ENCODE assay signal across 8 cellular contexts in the genomic region with DNA sequence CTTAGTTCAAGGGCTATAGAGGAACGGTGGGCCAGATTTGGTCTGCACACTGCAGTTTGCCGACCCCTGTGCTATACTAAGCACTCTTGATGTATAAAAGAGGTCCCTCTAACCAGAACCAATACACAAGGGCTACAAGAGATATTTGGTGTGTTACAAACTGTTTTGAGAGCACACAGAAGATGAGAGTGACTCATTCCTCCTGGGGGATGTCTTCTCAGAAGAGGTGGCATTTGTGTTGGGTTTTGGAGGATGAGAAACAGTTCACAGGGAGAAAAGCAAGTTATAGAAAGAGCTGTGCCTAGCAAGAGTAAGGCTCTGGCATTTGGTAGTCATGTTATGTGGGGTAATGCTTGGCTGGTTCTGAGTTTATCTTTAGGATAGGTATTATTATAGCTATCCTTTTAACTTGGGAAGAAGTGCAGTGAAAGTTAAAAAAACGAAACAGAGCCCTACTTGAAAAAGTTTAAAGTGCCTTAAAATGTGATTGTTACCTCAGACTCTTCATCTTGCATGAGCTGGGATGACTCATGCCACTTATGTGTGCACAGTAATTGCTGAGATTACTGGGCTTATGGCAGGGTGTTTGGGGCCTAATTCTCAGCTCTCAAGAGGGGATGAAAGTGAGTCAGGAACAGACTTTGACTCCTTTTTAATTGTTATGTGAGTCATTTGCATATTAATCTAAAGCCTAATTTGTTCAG.
A peak's percentile ranks its signal among the peaks of the same experiment; 100 is the strongest.
DNase-seq lines count a peak whose midpoint lies in the region; ATAC-seq, FAIRE-seq and TF ChIP-seq lines count a peak whose summit lies in the region.

No MANE protein-coding gene starts in this region.

- H3K9me3 Mint-ChIP-seq in activated naive CD8-positive, alpha-beta T cell (ENCODE audit: low read depth), result no peaks in the 10 kb centered on the region

- H2AFZ ChIP-seq in IMR-90 (replicated peaks; ENCODE audit: low read length, poor library complexity), result no peak overlapping the region

- H4K8ac ChIP-seq in IMR-90 (ENCODE audit: low read depth in 2 of 2, low read length in 2 of 2), result peak overlapping the region in 1 of 2 experiments; percentile 50; a peak in 1 of 4 replicates

- H3K4ac ChIP-seq in IMR-90 (ENCODE audit: low read depth, low read length), result no peak overlapping the region

- H3K18ac ChIP-seq in IMR-90 (ENCODE audit: low read depth, low read length), result peak overlapping the region; percentile 24

- TF ChIP-seq CTCF in IMR-90 (conservative IDR thresholded peaks at IDR 0.05; ENCODE audit: low read depth, low read length), result no peak
- TF ChIP-seq CTCF in pancreas (IDR thresholded peaks at IDR 0.05), result no peak
- TF ChIP-seq CTCF in heart left ventricle (IDR thresholded peaks at IDR 0.05), result no peak

- no peak overlapping the region for H3K9ac ChIP-seq in IMR-90 (ENCODE audit: low read depth, low read length)

- peak overlapping the region; percentile 8; the same call in 1 of the 2 replicates for H4K5ac ChIP-seq in IMR-90 (ENCODE audit: low read depth, low read length)

- H3K14ac ChIP-seq in IMR-90 (replicated peaks; ENCODE audit: low read depth, low read length), result no peak overlapping the region

- in situ Hi-C loops in IMR-90 (cut with MboI; ENCODE audit: low sequenced_read_pairs), result no loop called here

- H3K4me1 ChIP-seq in IMR-90 (ENCODE audit: control insufficient read depth, insufficient read depth, low read length) (peaks cover 9% of the 10 kb centered on the region), pancreas (no peaks in the 10 kb centered on the region), heart left ventricle (peaks cover 0 to 14% (median 0%) of the 10 kb centered on the region in 12 donors)

- TF ChIP-seq RAD21 in IMR-90 (IDR thresholded peaks at IDR 0.05; ENCODE audit: low read length), result no peak

- FAIRE-seq in pancreas (lab: Jason Lieb, UNC), result no peak

- no peaks in the 10 kb centered on the region for H4K20me1 ChIP-seq in IMR-90 (ENCODE audit: insufficient read depth, low read length)

- peak; percentile 42 for DNase-seq in IMR-90
- peak; percentile 91 for DNase-seq in renal cortical epithelial cell (ENCODE audit: low read depth)
- no peak for DNase-seq in pancreas
- no peak for DNase-seq in NCI-H1436 treated with DMSO at 0.1 percent for 48 hours (lab: John Stamatoyannopoulos, UW)
- no peak for DNase-seq in heart left ventricle
- no peak for DNase-seq in GDM1 (lab: John Stamatoyannopoulos, UW)

- no peaks in the 10 kb centered on the region for H3K79me1 ChIP-seq in IMR-90 (ENCODE audit: low read depth in 1 of 2, low read length in 2 of 2)

- H3K36me3 Mint-ChIP-seq in activated naive CD8-positive, alpha-beta T cell, result no peaks in the 10 kb centered on the region

- peaks cover 7% of the 10 kb centered on the region for H3K27me3 ChIP-seq in IMR-90 (ENCODE audit: control insufficient read depth, insufficient read depth, low read length)
- H3K27me3 ChIP-seq in pancreas, result no peaks in the 10 kb centered on the region
- H3K27me3 ChIP-seq in heart left ventricle, result no peaks in the 10 kb centered on the region

- H3K4me1 Mint-ChIP-seq in activated naive CD8-positive, alpha-beta T cell (ENCODE audit: low read depth), result peaks cover 16% of the 10 kb centered on the region

- H3K4me3 ChIP-seq in IMR-90 (ENCODE audit: insufficient read depth, low read depth, low read length), result no peak overlapping the region
- H3K4me3 ChIP-seq in pancreas, result no peak overlapping the region
- no peak overlapping the region for H3K4me3 ChIP-seq in heart left ventricle

- H2AK5ac ChIP-seq in IMR-90 (ENCODE audit: low read depth, low read length), result no peak overlapping the region

- H3K56ac ChIP-seq in IMR-90 (ENCODE audit: extremely low read depth, insufficient read depth, low read length), result no peak overlapping the region; the same call in 1 of the 2 replicates

- peak overlapping the region; percentile 21 for H2BK5ac ChIP-seq in IMR-90 (ENCODE audit: low read depth, low read length, poor library complexity, severe bottlenecking)

- H3K9me3 ChIP-seq in IMR-90 (ENCODE audit: control insufficient read depth, insufficient read depth, low read length) (no peaks in the 10 kb centered on the region), pancreas (no peaks in the 10 kb centered on the region), heart left ventricle (no peaks in the 10 kb centered on the region)

- CTCF ChIA-PET in IMR-90 (lab: Yijun Ruan, JAX), result no interaction called here

- H2BK120ac ChIP-seq in IMR-90 (ENCODE audit: low read depth, low read length), result peak overlapping the region; percentile 47; the same call in 1 of the 2 replicates

- no CpG with 5 or more reads among the region's 3 CpGs for WGBS in IMR-90 (ENCODE audit: extremely low coverage in 2 of 2, insufficient read length in 1 of 2), 2 experiments
- WGBS in pancreas, 2 donors, result 62 to 77% methylated on average over 3 of the region's 3 CpGs
- 70 to 77% (median 74%) methylated on average over 3 of the region's 3 CpGs for WGBS in heart left ventricle, 4 donors

- TF ChIP-seq POLR2A in IMR-90 (IDR thresholded peaks at IDR 0.05; ENCODE audit: low read depth, low read length), result no peak
- TF ChIP-seq POLR2A in heart left ventricle (IDR thresholded peaks at IDR 0.05), result no peak

- ATAC-seq in GM18511 (IDR thresholded peaks at IDR 0.05; ENCODE audit: unreplicated experiment), result peak; percentile 62
- ATAC-seq in IMR-90 (ENCODE audit: low read depth), result peak; percentile 55
- ATAC-seq in pancreas, result no peak
- ATAC-seq in heart left ventricle, result no peak

- POLR2A ChIA-PET in IMR-90 (lab: Charles Lee; ENCODE audit: unreplicated experiment), result no interaction called here

- H3K27me3 Mint-ChIP-seq in activated naive CD8-positive, alpha-beta T cell, result no peaks in the 10 kb centered on the region

- H3K4me2 ChIP-seq in IMR-90 (ENCODE audit: low read depth, low read length), result peak overlapping the region; percentile 87

- dilution Hi-C loops in IMR-90 (cut with HindIII; ENCODE audit: low sequenced_read_pairs, unreplicated experiment), result no loop called here

- no peaks in the 10 kb centered on the region for H3K9me1 ChIP-seq in IMR-90 (ENCODE audit: insufficient read depth, low read length)

- intact Hi-C loops in IMR-90 (cut with micrococcal nuclease), result no loop called here
- intact Hi-C loops in pancreas (cut with DNase I), result no loop called here
- intact Hi-C loops in heart left ventricle (cut with DNase I), result no loop called here

- no TSS peak for BruUV-seq in IMR-90 (replicated peaks; lab: Mats Ljungman, UMichigan)

- H3K36me3 ChIP-seq in IMR-90 (ENCODE audit: control insufficient read depth, insufficient read depth, low read length), result no peaks in the 10 kb centered on the region
- no peaks in the 10 kb centered on the region for H3K36me3 ChIP-seq in pancreas
- no peaks in the 10 kb centered on the region for H3K36me3 ChIP-seq in heart left ventricle

- H4K91ac ChIP-seq in IMR-90 (ENCODE audit: insufficient read depth, low read depth, low read length), result no peak overlapping the region

- peak overlapping the region; percentile 30 for H3K27ac Mint-ChIP-seq in activated naive CD8-positive, alpha-beta T cell

- H3K27ac ChIP-seq in IMR-90 (ENCODE audit: insufficient read depth, low read length) (peak overlapping the region; percentile 63; the same call in 1 of the 2 replicates), pancreas (no peak overlapping the region), heart left ventricle (no peak overlapping the region)

- H2BK20ac ChIP-seq in IMR-90 (ENCODE audit: low read depth, low read length), result no peak overlapping the region

- no peak overlapping the region for H3K23ac ChIP-seq in IMR-90 (ENCODE audit: low read depth, low read length)

- H2AK9ac ChIP-seq in IMR-90 (replicated peaks; ENCODE audit: low read depth, low read length, poor library complexity), result no peak overlapping the region

- 0 out of 3 replicates have a peak overlapping the region, but pooled peaks have one; percentile 34 for H2BK15ac ChIP-seq in IMR-90 (ENCODE audit: low read depth, low read length)

- peak overlapping the region; percentile 44 for H3K4me3 Mint-ChIP-seq in activated naive CD8-positive, alpha-beta T cell

TF ChIP-seq in IMR-90, 13 proteins besides CTCF, POLR2A, EP300 and RAD21:
- TF ChIP-seq CEBPB (IDR thresholded peaks at IDR 0.05; ENCODE audit: low read depth, low read length), result 0 out of 2 replicates have a peak, but pooled peaks have one; percentile 22
- peak; percentile 42; the same call in 1 of the 2 replicates for TF ChIP-seq FOS (IDR thresholded peaks at IDR 0.05; ENCODE audit: low read depth, low read length)
- TF ChIP-seq USF2 (IDR thresholded peaks at IDR 0.05; ENCODE audit: low read depth, low read length), result no peak
TF ChIP-seq in IMR-90: peak in this region for 2.

Comparison
In these comparisons a context has a peak if more than half of its experiments do, and no peak if none do; other contexts are left out.
1. ATAC-seq: peak in GM18511 (single experiment) and IMR-90 (single experiment); none in pancreas (0 of 4) and heart left ventricle (0 of 4).
2. DNase-seq: peak in IMR-90 (single experiment) and renal cortical epithelial cell (single experiment); none in pancreas (0 of 6), NCI-H1436 treated with DMSO at 0.1 percent for 48 hours (single experiment), heart left ventricle (0 of 5) and GDM1 (single experiment).